Comparison of ENCODE assay signal across 15 cellular contexts in the genomic region with DNA sequence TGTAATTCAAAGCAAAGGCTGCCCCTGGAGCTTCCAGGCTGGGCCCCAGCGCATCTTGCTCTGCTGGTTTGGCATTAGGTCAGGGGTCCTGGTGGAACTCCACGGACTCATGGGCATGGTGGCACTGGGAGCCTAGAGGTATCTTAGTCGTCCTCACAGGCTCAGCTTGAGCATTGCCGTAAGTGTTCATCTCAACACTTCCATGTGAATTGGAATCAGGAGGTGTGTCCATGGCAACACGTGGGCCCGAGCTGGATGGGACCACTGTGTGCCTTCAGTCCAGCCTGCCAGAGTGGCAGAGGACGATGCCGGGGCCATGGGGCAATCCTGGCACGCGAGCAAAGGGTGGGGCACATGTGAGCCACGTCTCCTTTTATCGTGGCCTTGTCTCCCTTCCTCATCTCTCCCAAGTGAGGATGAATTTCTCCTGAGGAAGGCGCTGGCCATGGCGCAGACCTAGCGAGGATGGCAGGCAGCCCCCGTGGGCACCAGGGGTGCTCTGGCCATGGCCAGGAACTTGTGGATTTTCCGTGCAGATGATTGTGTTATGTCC.
"Had no signal": no experiment of that assay in that cellular context is flagged by ENCODE, and none has a peak within 500 bp of the region (broad histone marks: within the 10 kb centered on the region; RNA-seq: fewer than 3 reads in every experiment).

No MANE protein-coding gene starts in this region.

- DNase-seq: activated CD4-positive, alpha-beta T cell treated with anti-CD3 and anti-CD28 coated beads, Interleukin-2, amount 50 U/mL, for 4 hours; activated effector memory CD4-positive, alpha-beta T cell treated with Interleukin-2 at 50 U/mL for 16 hours; activated T-cell treated with anti-CD3 and anti-CD28 coated beads, Interleukin-2, amount 50 U/mL, for 1 hour; brain microvascular endothelial cell; cerebellar nuclear complex; effector memory CD8-positive, alpha-beta T cell; stimulated activated CD4-positive, alpha-beta T cell treated with anti-CD3 and anti-CD28 coated beads, Interleukin-4, amount 100 ng/mL, for 24 hours had no signal

- H3K9me3 ChIP-seq: thoracic aorta had no signal

- H3K27ac ChIP-seq: brain microvascular endothelial cell, epithelial cell of prostate, thoracic aorta had no signal

- H3K27ac Mint-ChIP-seq: dendritic cell treated with granulocyte-macrophage colony-stimulating factor and Interleukin-4, amounts not matched to agents 40 ng/mL and 50 ng/mL, for 4 days; effector memory CD8-positive, alpha-beta T cell; memory B cell; stimulated activated naive CD8-positive, alpha-beta T cell treated with anti-CD3 and anti-CD28 coated beads, Interleukin-15, Interleukin-2, amounts not matched to agents 100 ng/mL and 50 ng/mL, for 24 hours; T-helper 2 cell treated with Interferon-gamma antibody and Interleukin-4, amounts not matched to agents 5 μg/mL and 100 μg/mL, for 36 hours had no signal

- H3K27me3 ChIP-seq: brain microvascular endothelial cell had no signal

- H3K4me3 ChIP-seq: thoracic aorta had no signal

- H3K4me3 Mint-ChIP-seq: activated naive CD4-positive, alpha-beta T cell treated with anti-CD3 and anti-CD28 coated beads, Interleukin-2, amount 50 U/mL, for 24 hours; dendritic cell treated with granulocyte-macrophage colony-stimulating factor and Interleukin-4, amounts not matched to agents 40 ng/mL and 50 ng/mL, for 4 days; effector memory CD8-positive, alpha-beta T cell; memory B cell; stimulated activated naive CD8-positive, alpha-beta T cell treated with anti-CD3 and anti-CD28 coated beads, Interleukin-15, Interleukin-2, amounts not matched to agents 100 ng/mL and 50 ng/mL, for 24 hours; T-helper 2 cell treated with Interferon-gamma antibody and Interleukin-4, amounts not matched to agents 5 μg/mL and 100 μg/mL, for 36 hours had no signal

- H3K36me3 ChIP-seq: brain microvascular endothelial cell, thoracic aorta had no signal

- ATAC-seq: activated CD4-positive, CD25-positive, alpha-beta regulatory T cell treated with anti-CD3 and anti-CD28 coated beads, Interleukin-2, amount 50 U/mL, for 24 hours; effector memory CD8-positive, alpha-beta T cell had no signal

- H3K27me3 Mint-ChIP-seq: activated naive CD4-positive, alpha-beta T cell treated with anti-CD3 and anti-CD28 coated beads, Interleukin-2, amount 50 U/mL, for 24 hours; effector memory CD8-positive, alpha-beta T cell; memory B cell; stimulated activated naive CD8-positive, alpha-beta T cell treated with anti-CD3 and anti-CD28 coated beads, Interleukin-15, Interleukin-2, amounts not matched to agents 100 ng/mL and 50 ng/mL, for 24 hours had no signal

- H3K9me3 Mint-ChIP-seq: activated naive CD4-positive, alpha-beta T cell treated with anti-CD3 and anti-CD28 coated beads, Interleukin-2, amount 50 U/mL, for 24 hours had no signal
